Comparison of ENCODE assay signal across 16 cellular contexts in genomic region chrX:14409341-14409740, GRCh38.
A peak's percentile ranks its signal among the peaks of the same experiment; 100 is the strongest.
DNase-seq lines count a peak whose midpoint lies in the region; TF ChIP-seq lines count a peak whose summit lies in the region.
"Had no signal": no experiment of that assay in that cellular context is flagged by ENCODE, and none has a peak within 500 bp of the region (broad histone marks: within the 10 kb centered on the region; RNA-seq: fewer than 3 reads in every experiment).

No MANE protein-coding gene starts in this region.

- no peaks in the 10 kb centered on the region for H3K9me3 ChIP-seq in mammary epithelial cell (replicated peaks; ENCODE audit: insufficient read depth, low read length)

- no peaks in the 10 kb centered on the region for H3K36me3 ChIP-seq in mammary epithelial cell (ENCODE audit: insufficient read depth, low read length)

- no TSS peak for BruUV-seq in Calu3 (replicated peaks; lab: Mats Ljungman, UMichigan)
- BruUV-seq in mammary epithelial cell (replicated peaks; lab: Mats Ljungman, UMichigan) = no TSS peak

- no peak overlapping the region for H3K4me2 ChIP-seq in mammary epithelial cell (ENCODE audit: insufficient read depth, low read depth, low read length)

- no peaks in the 10 kb centered on the region for H3K27me3 Mint-ChIP-seq in Calu3 (ENCODE audit: unreplicated experiment)
- no peaks in the 10 kb centered on the region for H3K27me3 Mint-ChIP-seq in activated naive CD4-positive, alpha-beta T cell treated with anti-CD3 and anti-CD28 coated beads, Interleukin-2, amount 10 ng/mL, durations not matched to agents 7 days and 5 days
- H3K27me3 Mint-ChIP-seq in mesothelial cell of epicardium (ENCODE audit: low read depth) = peaks cover 3% of the 10 kb centered on the region

- dilution Hi-C loops in mammary epithelial cell (cut with HindIII; ENCODE audit: low sequenced_read_pairs) = no loop called here

- peaks cover 7% of the 10 kb centered on the region for H3K4me1 ChIP-seq in mammary epithelial cell (ENCODE audit: insufficient read depth, low read length)

- no peaks in the 10 kb centered on the region for H3K27me3 ChIP-seq in mammary epithelial cell (ENCODE audit: insufficient read depth, low read length)

- H3K4me3 ChIP-seq in mammary epithelial cell (replicated peaks in 1 of 3; ENCODE audit: insufficient read depth in 1 of 3, low read depth in 2 of 3, low read length in 3 of 3) = no peak overlapping the region

- TF ChIP-seq CTCF in Calu3 (IDR thresholded peaks at IDR 0.05; ENCODE audit: unreplicated experiment) (no peak), mammary epithelial cell (conservative IDR thresholded peaks at IDR 0.05 in 1 of 2, IDR thresholded peaks at IDR 0.05 in 1 of 2; ENCODE audit: extremely low read depth in 1 of 2, insufficient read depth in 1 of 2, low read depth in 1 of 2, low read length in 2 of 2) (no peak), mesothelial cell of epicardium (IDR thresholded peaks at IDR 0.05; ENCODE audit: unreplicated experiment) (no peak)

- DNase-seq in Calu3 (peak; percentile 19), M059J (ENCODE audit: low read depth) (peak; percentile 73), mammary epithelial cell (peak; percentile 70), kidney tubule cell (ENCODE audit: low spot score) (peak; percentile 40), NCI-H2107 (lab: John Stamatoyannopoulos, UW) (no peak), 8988T (no peak), mesothelial cell of epicardium (ENCODE audit: low spot score in 2 of 2, unreplicated experiment in 2 of 2) (no peak)
- DNase-seq in activated naive CD4-positive, alpha-beta T cell treated with anti-CD3 and anti-CD28 coated beads, Interleukin-2, amount 10 ng/mL, durations not matched to agents 7 days and 5 days = no peak
- DNase-seq: activated naive CD4-positive, alpha-beta T cell; AML-193; DMS79; effector CD8-positive, alpha-beta T cell; immature natural killer cell; NCI-H1092 treated with DMSO at 0.1 percent for 48 hours; stimulated activated naive CD4-positive, alpha-beta T cell; T-cell had no signal

- H3K27ac Mint-ChIP-seq in Calu3 (ENCODE audit: unreplicated experiment) (no peak overlapping the region), mesothelial cell of epicardium (no peak overlapping the region)
- H3K27ac Mint-ChIP-seq in activated naive CD4-positive, alpha-beta T cell treated with anti-CD3 and anti-CD28 coated beads, Interleukin-2, amount 10 ng/mL, durations not matched to agents 7 days and 5 days = no peak overlapping the region
- H3K27ac Mint-ChIP-seq: immature natural killer cell, T-cell had no signal

- in situ Hi-C loops in mammary epithelial cell (cut with MboI; ENCODE audit: low sequenced_read_pairs in 2 of 2) = no loop called here

- no peak overlapping the region for H2AFZ ChIP-seq in mammary epithelial cell (ENCODE audit: low read depth, low read length)

- H3K4me1 Mint-ChIP-seq in Calu3 (ENCODE audit: low read depth, unreplicated experiment) = peaks cover 33% of the 10 kb centered on the region
- H3K4me1 Mint-ChIP-seq in activated naive CD4-positive, alpha-beta T cell treated with anti-CD3 and anti-CD28 coated beads, Interleukin-2, amount 10 ng/mL, durations not matched to agents 7 days and 5 days = no peaks in the 10 kb centered on the region
- H3K4me1 Mint-ChIP-seq in mesothelial cell of epicardium = no peaks in the 10 kb centered on the region
- H3K4me1 Mint-ChIP-seq: immature natural killer cell, T-cell had no signal

- no peak overlapping the region for H3K4me3 Mint-ChIP-seq in Calu3 (ENCODE audit: low read depth, unreplicated experiment)
- H3K4me3 Mint-ChIP-seq in activated naive CD4-positive, alpha-beta T cell treated with anti-CD3 and anti-CD28 coated beads, Interleukin-2, amount 10 ng/mL, durations not matched to agents 7 days and 5 days = no peak overlapping the region
- no peak overlapping the region for H3K4me3 Mint-ChIP-seq in mesothelial cell of epicardium
- H3K4me3 Mint-ChIP-seq: immature natural killer cell, T-cell had no signal

- CTCF ChIA-PET in Calu3 (lab: Charles Lee) (no interaction called here), mammary epithelial cell (lab: Charles Lee; ENCODE audit: low non-redundant PET) (no interaction called here)
- CTCF ChIA-PET in activated naive CD4-positive, alpha-beta T cell treated with anti-CD3 and anti-CD28 coated beads, Interleukin-2, amount 10 ng/mL, durations not matched to agents 7 days and 5 days (lab: Charles Lee) = no interaction called here

- H3K27ac ChIP-seq in mammary epithelial cell (ENCODE audit: insufficient read depth, low read depth, low read length) = no peak overlapping the region

- 24% methylated on average over 2 of the region's 2 CpGs for WGBS in mammary epithelial cell (ENCODE audit: low coverage, missing lambda C conversion rate)

- H4K20me1 ChIP-seq in mammary epithelial cell (ENCODE audit: insufficient read depth, low read length) = no peaks in the 10 kb centered on the region

- H3K9me3 Mint-ChIP-seq in Calu3 (ENCODE audit: low read depth, unreplicated experiment) = peaks cover 2% of the 10 kb centered on the region
- peaks cover under 1% of the 10 kb centered on the region for H3K9me3 Mint-ChIP-seq in activated naive CD4-positive, alpha-beta T cell treated with anti-CD3 and anti-CD28 coated beads, Interleukin-2, amount 10 ng/mL, durations not matched to agents 7 days and 5 days
- peaks cover 40% of the 10 kb centered on the region for H3K9me3 Mint-ChIP-seq in mesothelial cell of epicardium

- H3K79me2 ChIP-seq in mammary epithelial cell (ENCODE audit: insufficient read depth, low read length) = no peaks in the 10 kb centered on the region

- H3K36me3 Mint-ChIP-seq in Calu3 (ENCODE audit: insufficient read depth, unreplicated experiment) (no peaks in the 10 kb centered on the region), mesothelial cell of epicardium (no peaks in the 10 kb centered on the region)
- H3K36me3 Mint-ChIP-seq in activated naive CD4-positive, alpha-beta T cell treated with anti-CD3 and anti-CD28 coated beads, Interleukin-2, amount 10 ng/mL, durations not matched to agents 7 days and 5 days = no peaks in the 10 kb centered on the region
- H3K36me3 Mint-ChIP-seq: immature natural killer cell, T-cell had no signal

- no peak overlapping the region for H3K9ac ChIP-seq in mammary epithelial cell (ENCODE audit: insufficient read depth, low read length)

- intact Hi-C loops in Calu3 (cut with micrococcal nuclease; ENCODE audit: unreplicated experiment) (loop anchor here (5.0 kb wide), 1 partner anchor 42 kb away; no protein-coding TSS in a partner anchor), mammary epithelial cell (cut with micrococcal nuclease) (no loop called here)

Comparison
In these comparisons a context has a peak if more than half of its experiments do, and no peak if none do; other contexts are left out.
1. DNase-seq: peak in Calu3 (single experiment), M059J (single experiment), mammary epithelial cell (single experiment) and kidney tubule cell (single experiment); none in NCI-H2107 (single experiment), activated naive CD4-positive, alpha-beta T cell treated with anti-CD3 and anti-CD28 coated beads, Interleukin-2, amount 10 ng/mL, durations not matched to agents 7 days and 5 days (single experiment), 8988T (single experiment) and mesothelial cell of epicardium (0 of 2).